ENCODE assay signal across 8 cellular contexts in the genomic region with DNA sequence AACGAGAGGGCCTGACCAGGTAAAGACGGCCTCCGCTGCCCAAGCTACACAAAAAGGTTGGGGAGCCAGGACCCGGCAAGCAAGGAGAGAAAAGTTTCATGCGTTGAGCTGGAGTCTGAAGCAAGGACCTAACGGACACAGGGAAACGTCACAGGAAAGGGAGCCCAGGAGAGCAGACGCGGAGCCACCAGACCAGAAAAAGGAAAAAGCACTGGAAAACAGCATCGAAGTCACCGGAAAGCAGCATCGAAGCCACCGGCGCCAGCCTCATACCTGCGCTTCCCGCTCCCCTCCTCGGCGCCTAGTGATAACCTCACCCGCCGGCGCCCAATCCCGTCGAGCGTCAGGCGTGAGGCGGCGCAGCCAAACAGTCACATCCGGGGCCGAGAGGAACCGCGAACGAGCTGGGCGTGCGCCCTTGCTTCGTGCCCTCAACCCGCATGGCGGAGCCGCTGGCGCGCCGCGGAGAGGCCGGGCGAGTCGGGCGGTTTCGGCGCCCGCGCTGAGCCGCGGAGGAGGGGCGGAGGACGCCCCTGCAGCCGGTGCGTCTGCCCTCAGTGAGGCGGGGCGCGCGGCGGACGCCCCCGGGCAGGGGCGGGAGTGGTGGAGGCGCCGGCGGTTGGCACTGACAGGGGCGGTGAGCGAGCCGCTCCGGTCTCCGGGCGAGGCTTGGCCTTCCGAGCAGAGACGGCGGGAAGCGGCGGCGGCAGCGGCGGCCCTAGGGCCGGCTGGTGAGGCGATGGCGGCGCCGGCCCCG. TPM values are rescaled to one million over a fixed set of nuclear protein-coding genes. Genes with fewer than 3 reads are reported as not detected.
DNase-seq lines count a peak whose midpoint lies in the region; ATAC-seq and TF ChIP-seq lines count a peak whose summit lies in the region.

Gene FBXO45 (plus strand): TSS at position 415 of the 757 bp plus-strand sequence. CDS start 325 bp downstream, at position 740.
Gene WDR53 (minus strand): TSS at position 309 of the 757 bp plus-strand sequence. CDS start 7,079 bp downstream, outside the sequence.

- ATAC-seq in GM19035 (IDR thresholded peaks at IDR 0.05; ENCODE audit: unreplicated experiment): peak; percentile 96
- peak; percentile 92 for ATAC-seq in HG03342 (IDR thresholded peaks at IDR 0.05; ENCODE audit: unreplicated experiment)

- peaks cover 31 to 41% of the 10 kb centered on the region in 2 donors for H3K4me1 Mint-ChIP-seq in immature natural killer cell

- TF ChIP-seq CTCF in AG10803 (conservative IDR thresholded peaks at IDR 0.05; ENCODE audit: low read length): no peak

- peak within 1 kb of the TSS; percentile 90 to 98 (median 98) for H3K27ac Mint-ChIP-seq in immature natural killer cell

- DNase-seq in AG10803 (ENCODE audit: low read depth) (peak; percentile 91), NCI-H345 treated with DMSO at 0.1 percent for 48 hours (lab: John Stamatoyannopoulos, UW; ENCODE audit: unreplicated experiment) (peak; percentile 94), caudate nucleus (lab: John Stamatoyannopoulos, UW) (peak in 60 of 61 donors; percentile 20 to 96 (median 90)), immature natural killer cell (peak; percentile 95 to 96 (median 95)), smooth muscle cell of the brain vasculature (ENCODE audit: low read depth, low spot score) (peak; percentile 86)
- peak; percentile 86 to 93 (median 90) for DNase-seq in activated CD4-positive, CD25-positive, alpha-beta regulatory T cell (lab: John Stamatoyannopoulos, UW)

- peak within 1 kb of the TSS; percentile 77 for H3K27ac ChIP-seq in caudate nucleus (ENCODE audit: low read depth, low read length)

- H3K4me3 ChIP-seq in AG10803 (ENCODE audit: low read length): peak within 1 kb of the TSS; percentile 100

- H3K9me3 Mint-ChIP-seq in immature natural killer cell: no peaks in the 10 kb centered on the region

- peaks cover 2 to 8% (median 3%) of the 10 kb centered on the region in 3 donors for H3K27me3 Mint-ChIP-seq in immature natural killer cell (ENCODE audit: low read depth in 3 of 3)

- H3K4me3 Mint-ChIP-seq in immature natural killer cell: peak within 1 kb of the TSS; percentile 95 to 98 (median 96)

- H3K36me3 Mint-ChIP-seq in immature natural killer cell: no peaks in the 10 kb centered on the region

RNA-seq across cellular contexts. Expression of gene FBXO45, which starts in this region (rescaled TPM):
- 1 to 10 TPM; 2.6 to 6.6 (median 3.3) TPM for polyA plus RNA-seq in immature natural killer cell

RNA-seq across cellular contexts. Expression of gene WDR53, which starts in this region (rescaled TPM):
- 10 to 100 TPM; 11.2 to 28.6 (median 14.8) TPM for polyA plus RNA-seq in immature natural killer cell

Comparison
In these comparisons a context has a peak if more than half of its experiments do, and no peak if none do; other contexts are left out.
1. Peak in every context shown above with its lines: DNase-seq, ATAC-seq, H3K4me3 ChIP-seq and H3K27ac ChIP-seq.